In the genomic region with DNA sequence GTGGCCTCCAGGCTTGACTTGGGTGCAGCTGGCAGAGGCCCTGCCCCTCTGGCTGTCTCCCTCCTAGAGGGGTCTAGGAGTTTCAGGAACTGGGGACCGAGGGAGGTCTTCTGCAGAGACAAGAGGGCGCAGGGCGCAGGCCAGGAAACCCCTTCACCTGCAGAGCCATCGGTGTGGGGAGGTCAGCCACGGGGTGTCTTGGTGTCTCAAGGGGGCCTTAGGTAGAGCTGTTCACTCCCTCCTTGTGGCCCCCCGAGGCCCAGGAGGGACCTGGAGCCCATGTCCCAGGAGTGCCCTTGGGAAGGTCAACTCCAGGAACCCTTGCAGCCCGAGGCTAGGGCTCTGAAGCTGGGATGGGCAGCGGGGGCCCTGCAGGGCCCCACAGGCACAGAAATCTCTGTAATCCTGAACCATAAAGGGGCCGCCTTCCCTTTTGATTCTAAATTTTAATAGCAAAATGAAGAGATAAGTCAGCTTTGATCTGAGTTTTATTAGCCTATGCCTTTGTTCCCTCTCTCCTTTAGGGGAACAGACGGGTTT, we compare ENCODE assay signal across 23 cellular contexts. TPM values are rescaled to one million over a fixed set of nuclear protein-coding genes. Genes with fewer than 3 reads are reported as not detected.
A peak's percentile ranks its signal among the peaks of the same experiment; 100 is the strongest.
DNase-seq lines count a peak whose midpoint lies in the region; ATAC-seq, FAIRE-seq and TF ChIP-seq lines count a peak whose summit lies in the region.
"Had no signal": no experiment of that assay in that cellular context is flagged by ENCODE, and none has a peak within 500 bp of the region (broad histone marks: within the 10 kb centered on the region; RNA-seq: fewer than 3 reads in every experiment).

No MANE protein-coding gene starts in this region.

- H3K27ac Mint-ChIP-seq in activated CD4-positive, alpha-beta T cell treated with anti-CD3 and anti-CD28 coated beads for 36 hours, result no peak overlapping the region
- H3K27ac Mint-ChIP-seq in activated CD4-positive, alpha-beta T cell treated with anti-CD3 and anti-CD28 coated beads, Interleukin-2, amount 10 ng/mL, durations not matched to agents 24 days and 14 days, result no peak overlapping the region
- H3K27ac Mint-ChIP-seq: activated T-helper 17 cell treated with anti-CD3 and anti-CD28 coated beads, Interleukin-2, amount 50 U/mL, for 72 hours; IgD-negative memory B cell; stimulated activated memory B cell treated with anti-CD40 and anti-IgM and Interleukin-4, amounts not matched to agents 10 μg/mL and 1 μg/mL and 100 μg/mL, for 72 hours had no signal

- H3K27ac ChIP-seq in esophagus squamous epithelium (peak overlapping the region; percentile 30 to 78 (median 55)), sigmoid colon (no peak overlapping the region), coronary artery (no peak overlapping the region)
- H3K27ac ChIP-seq: A549, right lobe of liver had no signal

- H3K27me3 Mint-ChIP-seq in activated CD4-positive, alpha-beta T cell treated with anti-CD3 and anti-CD28 coated beads for 36 hours, result no peaks in the 10 kb centered on the region
- no peaks in the 10 kb centered on the region for H3K27me3 Mint-ChIP-seq in activated CD4-positive, alpha-beta T cell treated with anti-CD3 and anti-CD28 coated beads, Interleukin-2, amount 10 ng/mL, durations not matched to agents 24 days and 14 days
- H3K27me3 Mint-ChIP-seq: activated T-helper 17 cell treated with anti-CD3 and anti-CD28 coated beads, Interleukin-2, amount 50 U/mL, for 72 hours; IgD-negative memory B cell had no signal

- no peak for FAIRE-seq in GM12892 (lab: Jason Lieb, UNC)
- FAIRE-seq: A549, GM12878 had no signal

- WGBS in esophagus squamous epithelium, 2 donors, result 60 to 79% methylated on average over 2 to 3 of the region's 10 CpGs
- 16 to 66% methylated on average over 10 of the region's 10 CpGs for whole genome bisulfite sequencing in sigmoid colon, 2 donors

- peaks cover 4 to 28% (median 14%) of the 10 kb centered on the region in 3 donors for H3K4me1 ChIP-seq in esophagus squamous epithelium
- no peaks in the 10 kb centered on the region for H3K4me1 ChIP-seq in sigmoid colon
- H3K4me1 ChIP-seq: A549, right lobe of liver had no signal

- POLR2A ChIA-PET in activated CD4-positive, alpha-beta T cell treated with anti-CD3 and anti-CD28 coated beads for 36 hours (lab: Charles Lee), result no interaction called here
- POLR2A ChIA-PET in HEK293T (lab: Yijun Ruan, JAX), result no interaction called here

- peaks cover 0 to 5% (median 0%) of the 10 kb centered on the region in 3 donors for H3K9me3 ChIP-seq in esophagus squamous epithelium
- H3K9me3 ChIP-seq in sigmoid colon, result no peaks in the 10 kb centered on the region
- H3K9me3 ChIP-seq: A549, MG63, right lobe of liver had no signal

- H3K27me3 ChIP-seq in esophagus squamous epithelium, result peaks cover 0 to 34% (median 0%) of the 10 kb centered on the region in 4 donors
- H3K27me3 ChIP-seq in sigmoid colon, result no peaks in the 10 kb centered on the region
- H3K27me3 ChIP-seq: MG63, right lobe of liver had no signal

- H3K36me3 Mint-ChIP-seq in activated CD4-positive, alpha-beta T cell treated with anti-CD3 and anti-CD28 coated beads for 36 hours (ENCODE audit: low read depth), result no peaks in the 10 kb centered on the region
- H3K36me3 Mint-ChIP-seq in activated CD4-positive, alpha-beta T cell treated with anti-CD3 and anti-CD28 coated beads, Interleukin-2, amount 10 ng/mL, durations not matched to agents 24 days and 14 days (ENCODE audit: low read depth), result no peaks in the 10 kb centered on the region
- H3K36me3 Mint-ChIP-seq: IgD-negative memory B cell; stimulated activated memory B cell treated with anti-CD40 and anti-IgM and Interleukin-4, amounts not matched to agents 10 μg/mL and 1 μg/mL and 100 μg/mL, for 72 hours had no signal

- CTCF ChIA-PET in activated CD4-positive, alpha-beta T cell treated with anti-CD3 and anti-CD28 coated beads for 36 hours (lab: Charles Lee), result interaction anchor here (2.2 kb wide), 1 partner anchor 17 kb away, joined by 6 read pairs; no protein-coding TSS in a partner anchor
- CTCF ChIA-PET in HEK293T (lab: Yijun Ruan, JAX), result no interaction called here

- DNase-seq in activated CD4-positive, alpha-beta T cell treated with anti-CD3 and anti-CD28 coated beads for 36 hours, result peak; percentile 3
- no peak for DNase-seq in activated CD4-positive, alpha-beta T cell treated with anti-CD3 and anti-CD28 coated beads, Interleukin-2, amount 10 ng/mL, durations not matched to agents 24 days and 14 days
- DNase-seq in GM12892 (ENCODE audit: insufficient read length) (peak; percentile 1), esophagus squamous epithelium (lab: John Stamatoyannopoulos, UW) (no peak), sigmoid colon (peak; percentile 52), coronary artery (ENCODE audit: low spot score) (no peak), HEK293T (ENCODE audit: extremely low spot score) (no peak)
- DNase-seq: amniotic stem cell, caudate nucleus, MG63, NCI-H146, NCI-H774, nucleus accumbens had no signal

- H3K4me3 ChIP-seq in esophagus squamous epithelium (no peak overlapping the region), sigmoid colon (no peak overlapping the region), coronary artery (no peak overlapping the region)
- H3K4me3 ChIP-seq: A549, GM12878, MG63, right lobe of liver had no signal

- H3K36me3 ChIP-seq in esophagus squamous epithelium, result no peaks in the 10 kb centered on the region
- H3K36me3 ChIP-seq in sigmoid colon, result no peaks in the 10 kb centered on the region
- H3K36me3 ChIP-seq: MG63, right lobe of liver had no signal

- ATAC-seq in activated CD4-positive, alpha-beta T cell treated with anti-CD3 and anti-CD28 coated beads for 36 hours, result no peak
- no peak for ATAC-seq in HG02798 (IDR thresholded peaks at IDR 0.05; ENCODE audit: poor library complexity, unreplicated experiment)
- ATAC-seq: A549; activated CD4-positive, CD25-positive, alpha-beta regulatory T cell treated with anti-CD3 and anti-CD28 coated beads, Interleukin-2, amount 50 U/mL, for 24 hours; activated T-helper 17 cell treated with anti-CD3 and anti-CD28 coated beads, Interleukin-2, amount 50 U/mL, for 72 hours; GM12878 had no signal

- TF ChIP-seq POLR2A in GM12892 (IDR thresholded peaks at IDR 0.05; ENCODE audit: low read depth, low read length) (no peak), esophagus squamous epithelium (IDR thresholded peaks at IDR 0.05) (no peak), sigmoid colon (IDR thresholded peaks at IDR 0.05) (no peak)

- TF ChIP-seq CTCF in esophagus squamous epithelium (IDR thresholded peaks at IDR 0.05), result no peak
- no peak for TF ChIP-seq CTCF in sigmoid colon (IDR thresholded peaks at IDR 0.05)
- TF ChIP-seq CTCF in coronary artery (IDR thresholded peaks at IDR 0.05), result no peak

- H3K4me1 Mint-ChIP-seq in activated CD4-positive, alpha-beta T cell treated with anti-CD3 and anti-CD28 coated beads for 36 hours, result no peaks in the 10 kb centered on the region
- no peaks in the 10 kb centered on the region for H3K4me1 Mint-ChIP-seq in activated CD4-positive, alpha-beta T cell treated with anti-CD3 and anti-CD28 coated beads, Interleukin-2, amount 10 ng/mL, durations not matched to agents 24 days and 14 days
- H3K4me1 Mint-ChIP-seq: activated T-helper 17 cell treated with anti-CD3 and anti-CD28 coated beads, Interleukin-2, amount 50 U/mL, for 72 hours; stimulated activated memory B cell treated with anti-CD40 and anti-IgM and Interleukin-4, amounts not matched to agents 10 μg/mL and 1 μg/mL and 100 μg/mL, for 72 hours had no signal

- intact Hi-C loops in activated CD4-positive, alpha-beta T cell treated with anti-CD3 and anti-CD28 coated beads for 36 hours (cut with DNase I, micrococcal nuclease), result no loop called here
- intact Hi-C loops in activated CD4-positive, alpha-beta T cell treated with anti-CD3 and anti-CD28 coated beads, Interleukin-2, amount 10 ng/mL, durations not matched to agents 24 days and 14 days (cut with micrococcal nuclease), result no loop called here
- intact Hi-C loops in esophagus squamous epithelium (cut with DNase I) (loop anchor here (5.0 kb wide), 1 partner anchor 64 kb away; no protein-coding TSS in a partner anchor), sigmoid colon (cut with DNase I) (no loop called here)

- TF ChIP-seq EP300 in sigmoid colon (IDR thresholded peaks at IDR 0.05), result no peak

- H3K9me3 Mint-ChIP-seq in activated CD4-positive, alpha-beta T cell treated with anti-CD3 and anti-CD28 coated beads for 36 hours (ENCODE audit: low read depth), result no peaks in the 10 kb centered on the region
- H3K9me3 Mint-ChIP-seq in activated CD4-positive, alpha-beta T cell treated with anti-CD3 and anti-CD28 coated beads, Interleukin-2, amount 10 ng/mL, durations not matched to agents 24 days and 14 days, result no peaks in the 10 kb centered on the region

- no peak overlapping the region for H3K4me3 Mint-ChIP-seq in activated CD4-positive, alpha-beta T cell treated with anti-CD3 and anti-CD28 coated beads for 36 hours
- no peak overlapping the region for H3K4me3 Mint-ChIP-seq in activated CD4-positive, alpha-beta T cell treated with anti-CD3 and anti-CD28 coated beads, Interleukin-2, amount 10 ng/mL, durations not matched to agents 24 days and 14 days
- H3K4me3 Mint-ChIP-seq: activated T-helper 17 cell treated with anti-CD3 and anti-CD28 coated beads, Interleukin-2, amount 50 U/mL, for 72 hours; IgD-negative memory B cell; stimulated activated memory B cell treated with anti-CD40 and anti-IgM and Interleukin-4, amounts not matched to agents 10 μg/mL and 1 μg/mL and 100 μg/mL, for 72 hours had no signal

TF ChIP-seq in HEK293T, 16 proteins besides CTCF, POLR2A, EP300 and RAD21 (continues in another document):
- TF ChIP-seq L3MBTL2 (conservative IDR thresholded peaks at IDR 0.05) (no peak), ZNF384 (IDR thresholded peaks at IDR 0.05) (no peak), FOXK2 (IDR thresholded peaks at IDR 0.05) (no peak), FOXM1 (IDR thresholded peaks at IDR 0.05; ENCODE audit: borderline replicate concordance) (no peak), LEF1 (IDR thresholded peaks at IDR 0.05; ENCODE audit: borderline replicate concordance) (no peak), BHLHE40 (IDR thresholded peaks at IDR 0.05; ENCODE audit: borderline replicate concordance) (no peak), CTBP1 (IDR thresholded peaks at IDR 0.05; ENCODE audit: borderline replicate concordance) (no peak), TARDBP (IDR thresholded peaks at IDR 0.05) (no peak)

RNA-seq across cellular contexts. Expression of a gene that starts 31.4 kb away (rescaled TPM):
- not detected for total RNA-seq in activated CD4-positive, alpha-beta T cell treated with anti-CD3 and anti-CD28 coated beads for 36 hours
- total RNA-seq in activated CD4-positive, alpha-beta T cell treated with anti-CD3 and anti-CD28 coated beads, Interleukin-2, amount 10 ng/mL, durations not matched to agents 24 days and 14 days, result not detected in 2 replicates
- not detected for polyA plus RNA-seq in GM12892 (2012; ENCODE audit: missing spikeins)
- under 1 TPM in 2 of 4 donors, not detected in 2; 0.34 to 0.76 TPM for total RNA-seq in esophagus squamous epithelium
- not detected for total RNA-seq in sigmoid colon
- polyA plus RNA-seq in sigmoid colon, result under 1 TPM in 1 of 3 donors, not detected in 2; 0.17 TPM
- total RNA-seq: activated T-helper 17 cell treated with anti-CD3 and anti-CD28 coated beads, Interleukin-2, amount 50 U/mL, for 72 hours; GM12878 had no signal
- polyA plus RNA-seq: A549, GM12878, IgD-negative memory B cell had no signal

RNA-seq across cellular contexts. Expression of a gene that starts 42.0 kb away (rescaled TPM):
- total RNA-seq in activated CD4-positive, alpha-beta T cell treated with anti-CD3 and anti-CD28 coated beads for 36 hours, result not detected
- not detected in 2 replicates for total RNA-seq in activated CD4-positive, alpha-beta T cell treated with anti-CD3 and anti-CD28 coated beads, Interleukin-2, amount 10 ng/mL, durations not matched to agents 24 days and 14 days
- polyA plus RNA-seq in GM12892 (2012; ENCODE audit: missing spikeins), result not detected
- not detected for total RNA-seq in esophagus squamous epithelium
- not detected for total RNA-seq in sigmoid colon
- polyA plus RNA-seq in sigmoid colon, result 10 to 100 TPM in 1 of 3 donors, under 1 TPM in 1, not detected in 1; 0.73 to 51.7 TPM
- total RNA-seq: activated T-helper 17 cell treated with anti-CD3 and anti-CD28 coated beads, Interleukin-2, amount 50 U/mL, for 72 hours; esophagus mucosa; GM12878; PC-3; right lobe of liver had no signal
- polyA plus RNA-seq: A549, GM12878, IgD-negative memory B cell had no signal

Comparison
In these comparisons a context has a peak if more than half of its experiments do, and no peak if none do; other contexts are left out.
1. DNase-seq: peak in activated CD4-positive, alpha-beta T cell treated with anti-CD3 and anti-CD28 coated beads for 36 hours (single experiment), GM12892 (single experiment) and sigmoid colon (single experiment); none in activated CD4-positive, alpha-beta T cell treated with anti-CD3 and anti-CD28 coated beads, Interleukin-2, amount 10 ng/mL, durations not matched to agents 24 days and 14 days (single experiment), esophagus squamous epithelium (single experiment), coronary artery (single experiment) and HEK293T (single experiment).
2. H3K27ac ChIP-seq: peak in esophagus squamous epithelium (4 of 4); none in sigmoid colon (0 of 4) and coronary artery (0 of 2).